ENCODE assay signal across 14 cellular contexts in the genomic region with DNA sequence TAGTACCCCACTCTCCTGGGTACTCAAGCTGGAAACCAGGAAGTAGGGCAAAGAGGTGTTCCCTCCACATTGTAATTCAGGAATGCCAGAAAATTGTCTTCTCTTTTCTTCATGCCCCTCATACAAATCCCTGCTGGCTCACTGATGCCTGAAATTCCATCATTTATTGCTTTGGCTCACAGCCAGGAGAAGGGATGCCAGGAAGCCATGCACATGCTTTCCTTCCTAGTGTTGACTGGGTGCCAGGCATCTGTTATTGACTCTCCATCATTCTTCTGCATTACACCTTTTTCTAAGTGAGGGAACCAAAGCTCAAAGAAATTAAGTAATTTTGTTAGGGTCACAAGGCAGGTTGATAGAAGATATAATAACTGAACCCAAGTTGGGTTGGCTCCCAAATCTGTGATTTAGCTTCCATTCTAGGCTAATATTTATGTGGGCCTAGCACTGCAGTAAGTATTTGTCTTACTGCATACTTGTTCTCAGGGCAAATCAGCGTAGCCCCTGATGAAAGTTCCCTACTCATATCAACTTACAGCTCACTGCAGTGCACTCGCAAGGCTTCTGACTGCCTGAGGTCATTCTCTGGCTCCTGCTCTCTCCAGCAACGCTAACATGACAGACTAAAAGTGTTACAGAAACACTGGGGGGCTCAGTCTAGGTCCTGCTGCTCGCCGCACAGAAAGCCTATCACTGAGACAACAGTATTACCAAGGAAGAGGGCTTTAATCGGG.
DNase-seq lines count a peak whose midpoint lies in the region; ATAC-seq and TF ChIP-seq lines count a peak whose summit lies in the region.
"Had no signal": no experiment of that assay in that cellular context is flagged by ENCODE, and none has a peak within 500 bp of the region (broad histone marks: within the 10 kb centered on the region; RNA-seq: fewer than 3 reads in every experiment).

No MANE protein-coding gene starts in this region.

- H3K4me3 ChIP-seq in cardiac muscle cell (no peak overlapping the region), mesenchymal stem cell (ENCODE audit: insufficient read depth in 1 of 2, low read depth in 1 of 2, low read length in 2 of 2) (no peak overlapping the region)
- H3K4me3 ChIP-seq: coronary artery had no signal

- peak overlapping the region; percentile 90 for H3K27ac ChIP-seq in cardiac muscle cell
- H3K27ac ChIP-seq in mesenchymal stem cell (ENCODE audit: low read length, poor library complexity, severe bottlenecking): peak overlapping the region; percentile 54
- H3K27ac ChIP-seq: coronary artery, RWPE1 had no signal

- H3K4me3 Mint-ChIP-seq in brain (peak overlapping the region in 4 of 5 experiments; percentile 58 to 69 (median 64)), type B pancreatic cell (peak overlapping the region; percentile 63)
- H3K4me3 Mint-ChIP-seq: activated naive CD8-positive, alpha-beta T cell had no signal

- H3K9me3 ChIP-seq in cardiac muscle cell (ENCODE audit: low read depth) (peaks cover 6% of the 10 kb centered on the region), mesenchymal stem cell (ENCODE audit: control insufficient read depth, low read length) (peaks cover 3% of the 10 kb centered on the region)

- H3K36me3 ChIP-seq in cardiac muscle cell (no peaks in the 10 kb centered on the region), mesenchymal stem cell (ENCODE audit: control insufficient read depth in 1 of 2, insufficient read depth in 2 of 2, low read depth in 1 of 2, low read length in 2 of 2) (no peaks in the 10 kb centered on the region)

- peak overlapping the region; percentile 40 to 98 (median 91) for H3K27ac Mint-ChIP-seq in brain
- peak overlapping the region; percentile 37 for H3K27ac Mint-ChIP-seq in type B pancreatic cell
- H3K27ac Mint-ChIP-seq: activated naive CD8-positive, alpha-beta T cell had no signal

- WGBS in mesenchymal stem cell: 75% methylated on average over 6 of the region's 6 CpGs

- H3K9me3 Mint-ChIP-seq in brain (peaks cover 0 to 20% (median 14%) of the 10 kb centered on the region in 5 experiments), type B pancreatic cell (no peaks in the 10 kb centered on the region)

- H2AK5ac ChIP-seq in mesenchymal stem cell (ENCODE audit: low read length, severe bottlenecking): no peak overlapping the region

- H3K4me1 Mint-ChIP-seq in brain (peaks cover 25% of the 10 kb centered on the region), type B pancreatic cell (ENCODE audit: unreplicated experiment) (peaks cover 16% of the 10 kb centered on the region)

- TF ChIP-seq CTCF in cardiac muscle cell (IDR thresholded peaks at IDR 0.05; ENCODE audit: low read depth, low read length) (no peak), brain (conservative IDR thresholded peaks at IDR 0.05) (no peak), type B pancreatic cell (conservative IDR thresholded peaks at IDR 0.05) (no peak)

- intact Hi-C loops in Right ventricle myocardium inferior (cut with DNase I): no loop called here

- ATAC-seq in Right ventricle myocardium inferior (no peak), GM19463 (IDR thresholded peaks at IDR 0.05; ENCODE audit: unreplicated experiment) (no peak)

- no peak overlapping the region for H3K23ac ChIP-seq in mesenchymal stem cell (ENCODE audit: low read length in 2 of 2)

- H3K14ac ChIP-seq in mesenchymal stem cell (ENCODE audit: low read length in 2 of 2): no peak overlapping the region

- no peaks in the 10 kb centered on the region for H3K36me3 Mint-ChIP-seq in brain
- no peaks in the 10 kb centered on the region for H3K36me3 Mint-ChIP-seq in type B pancreatic cell
- H3K36me3 Mint-ChIP-seq: activated naive CD8-positive, alpha-beta T cell had no signal

- H3K27me3 Mint-ChIP-seq in brain (no peaks in the 10 kb centered on the region), type B pancreatic cell (no peaks in the 10 kb centered on the region)

- H3K4ac ChIP-seq in mesenchymal stem cell (ENCODE audit: low read depth in 1 of 2, low read length in 2 of 2): no peak overlapping the region

- no peak overlapping the region for H3K18ac ChIP-seq in mesenchymal stem cell (ENCODE audit: low read depth in 1 of 2, low read length in 2 of 2)

- no peak overlapping the region for H3K9ac ChIP-seq in mesenchymal stem cell (ENCODE audit: low read length)

- no peak overlapping the region for H2BK15ac ChIP-seq in mesenchymal stem cell (ENCODE audit: low read depth, poor library complexity, severe bottlenecking)

- peaks cover 14% of the 10 kb centered on the region for H3K4me1 ChIP-seq in cardiac muscle cell (ENCODE audit: low read depth)
- H3K4me1 ChIP-seq in mesenchymal stem cell (ENCODE audit: control insufficient read depth, insufficient read depth, low read depth, low read length): peaks cover 4% of the 10 kb centered on the region

- no peak overlapping the region for H2BK5ac ChIP-seq in mesenchymal stem cell (ENCODE audit: low read depth, low read length, poor library complexity, severe bottlenecking)

- no peak overlapping the region for H4K91ac ChIP-seq in mesenchymal stem cell (ENCODE audit: low read length)

- no peaks in the 10 kb centered on the region for H3K79me1 ChIP-seq in mesenchymal stem cell (replicated peaks; ENCODE audit: low read length, poor library complexity, severe bottlenecking)

- H2AFZ ChIP-seq in mesenchymal stem cell (ENCODE audit: low read depth, low read length): no peak overlapping the region

- H3K4me2 ChIP-seq in mesenchymal stem cell (ENCODE audit: low read length, poor library complexity, severe bottlenecking): peak overlapping the region; percentile 18

- no peak overlapping the region for H4K8ac ChIP-seq in mesenchymal stem cell (ENCODE audit: low read length)

- DNase-seq in cardiac muscle cell (ENCODE audit: low read depth in 1 of 2, low spot score in 1 of 2) (peak in 1 of 2 donors; percentile 57), Right ventricle myocardium inferior (ENCODE audit: missing footprints) (no peak), mesenchymal stem cell (no peak), type B pancreatic cell (ENCODE audit: extremely low spot score, unreplicated experiment) (no peak), NCI-H187 treated with DMSO at 0.1 percent for 48 hours (lab: John Stamatoyannopoulos, UW) (no peak), mucosa of gallbladder (ENCODE audit: low spot score) (no peak)
- DNase-seq: H7, MV-4-11, NCI-H526 had no signal

- no peak overlapping the region for H2BK12ac ChIP-seq in mesenchymal stem cell (ENCODE audit: low read length in 2 of 2)

- no peaks in the 10 kb centered on the region for H3K27me3 ChIP-seq in cardiac muscle cell
- H3K27me3 ChIP-seq in mesenchymal stem cell (ENCODE audit: control insufficient read depth in 1 of 2, insufficient read depth in 1 of 2, low read length in 2 of 2): peaks cover 0 to 7% of the 10 kb centered on the region in 2 experiments

- no peak overlapping the region for H2BK120ac ChIP-seq in mesenchymal stem cell (ENCODE audit: low read depth, low read length)
